ENCODE assay signal across 8 cellular contexts in genomic region chr7:3065724-3066143, GRCh38. TPM values are rescaled to one million over a fixed set of nuclear protein-coding genes. Genes with fewer than 3 reads are reported as not detected.
DNase-seq lines count a peak whose midpoint lies in the region; ATAC-seq and TF ChIP-seq lines count a peak whose summit lies in the region.

No MANE protein-coding gene starts in this region.

- peak overlapping the region; percentile 46 for H3K4me3 Mint-ChIP-seq in activated naive CD8-positive, alpha-beta T cell
- peak overlapping the region; percentile 66 to 84 for H3K4me3 Mint-ChIP-seq in stimulated activated naive B cell treated with anti-CD40 and anti-IgM and Interleukin-4, amounts not matched to agents 10 μg/mL and 1 μg/mL and 100 μg/mL, for 72 hours

- H3K27me3 ChIP-seq in kidney epithelial cell (ENCODE audit: control insufficient read depth, insufficient read depth, low read length) (peaks cover 2% of the 10 kb centered on the region), thyroid gland (no peaks in the 10 kb centered on the region)

- H3K9me3 Mint-ChIP-seq in activated naive CD8-positive, alpha-beta T cell (ENCODE audit: low read depth): peaks cover 5% of the 10 kb centered on the region
- H3K9me3 Mint-ChIP-seq in stimulated activated naive B cell treated with anti-CD40 and anti-IgM and Interleukin-4, amounts not matched to agents 10 μg/mL and 1 μg/mL and 100 μg/mL, for 72 hours: peaks cover 0 to 6% of the 10 kb centered on the region in 2 donors

- peak; percentile 76 for TF ChIP-seq CTCF in GM10266 (IDR thresholded peaks at IDR 0.05; ENCODE audit: control insufficient read depth, insufficient read depth, low read depth, missing control alignments)
- TF ChIP-seq CTCF in kidney epithelial cell (IDR thresholded peaks at IDR 0.05; ENCODE audit: insufficient read depth, low read length, poor library complexity, severe bottlenecking): peak; percentile 68
- peak in 1 of 6 experiments; percentile 10 for TF ChIP-seq CTCF in thyroid gland (IDR thresholded peaks at IDR 0.05)

- intact Hi-C loops in thyroid gland (cut with DNase I): no loop called here

- no peaks in the 10 kb centered on the region for H3K4me1 ChIP-seq in thyroid gland

- H3K27ac Mint-ChIP-seq in activated naive CD8-positive, alpha-beta T cell: peak overlapping the region; percentile 87
- H3K27ac Mint-ChIP-seq in stimulated activated naive B cell treated with anti-CD40 and anti-IgM and Interleukin-4, amounts not matched to agents 10 μg/mL and 1 μg/mL and 100 μg/mL, for 72 hours: peak overlapping the region; percentile 98

- H3K9me3 ChIP-seq in thyroid gland: no peaks in the 10 kb centered on the region

- peak; percentile 42 for ATAC-seq in HG02885 (IDR thresholded peaks at IDR 0.05; ENCODE audit: poor library complexity, unreplicated experiment)
- peak; percentile 70 to 76 for ATAC-seq in stimulated activated naive B cell treated with anti-CD40 and anti-IgM and Interleukin-4, amounts not matched to agents 10 μg/mL and 1 μg/mL and 100 μg/mL, for 72 hours (replicated peaks)

- no peak for TF ChIP-seq POLR2A in thyroid gland (IDR thresholded peaks at IDR 0.05)

- 37 to 44% methylated on average over 11 of the region's 11 CpGs for WGBS in thyroid gland, 2 donors

- DNase-seq in GM10266 (ENCODE audit: extremely low spot score) (peak; percentile 69), RPMI8226 (peak; percentile 64), kidney epithelial cell (ENCODE audit: low read depth) (no peak), GOT3 (lab: John Stamatoyannopoulos, UW) (no peak), thyroid gland (no peak)
- peak; percentile 85 for DNase-seq in stimulated activated naive B cell treated with anti-CD40 and anti-IgM and Interleukin-4, amounts not matched to agents 10 μg/mL and 1 μg/mL and 100 μg/mL, for 72 hours

- H3K4me3 ChIP-seq in kidney epithelial cell (ENCODE audit: low read depth, low read length): no peak overlapping the region
- H3K4me3 ChIP-seq in thyroid gland (replicated peaks in 1 of 3): no peak overlapping the region

- peaks cover 88% of the 10 kb centered on the region for H3K4me1 Mint-ChIP-seq in activated naive CD8-positive, alpha-beta T cell (ENCODE audit: low read depth)
- peaks cover 53 to 78% of the 10 kb centered on the region in 2 donors for H3K4me1 Mint-ChIP-seq in stimulated activated naive B cell treated with anti-CD40 and anti-IgM and Interleukin-4, amounts not matched to agents 10 μg/mL and 1 μg/mL and 100 μg/mL, for 72 hours

- H3K27me3 Mint-ChIP-seq in activated naive CD8-positive, alpha-beta T cell: no peaks in the 10 kb centered on the region
- H3K27me3 Mint-ChIP-seq in stimulated activated naive B cell treated with anti-CD40 and anti-IgM and Interleukin-4, amounts not matched to agents 10 μg/mL and 1 μg/mL and 100 μg/mL, for 72 hours: no peaks in the 10 kb centered on the region

- H3K36me3 ChIP-seq in kidney epithelial cell (ENCODE audit: control insufficient read depth, insufficient read depth, low read length): no peaks in the 10 kb centered on the region
- no peaks in the 10 kb centered on the region for H3K36me3 ChIP-seq in thyroid gland

- H3K36me3 Mint-ChIP-seq in activated naive CD8-positive, alpha-beta T cell: no peaks in the 10 kb centered on the region
- H3K36me3 Mint-ChIP-seq in stimulated activated naive B cell treated with anti-CD40 and anti-IgM and Interleukin-4, amounts not matched to agents 10 μg/mL and 1 μg/mL and 100 μg/mL, for 72 hours: peaks cover 0 to 9% of the 10 kb centered on the region in 2 donors

- no peak overlapping the region for H3K27ac ChIP-seq in thyroid gland

RNA-seq across cellular contexts. Expression of gene CARD11, which starts 22.1 kb away (rescaled TPM):
- total RNA-seq in kidney epithelial cell (31.0 and 31.4 TPM in 2 replicates), thyroid gland (1 to 10 TPM in 3 of 4 donors, under 1 TPM in 1; 0.45 to 7.7 (median 1.9) TPM)

Comparison
In these comparisons a context has a peak if more than half of its experiments do, and no peak if none do; other contexts are left out.
1. DNase-seq: peak in GM10266 (single experiment), RPMI8226 (single experiment) and stimulated activated naive B cell treated with anti-CD40 and anti-IgM and Interleukin-4, amounts not matched to agents 10 μg/mL and 1 μg/mL and 100 μg/mL, for 72 hours (single experiment); none in kidney epithelial cell (single experiment), GOT3 (single experiment) and thyroid gland (0 of 2).